ENCODE assay signal across 16 cellular contexts in the genomic region with DNA sequence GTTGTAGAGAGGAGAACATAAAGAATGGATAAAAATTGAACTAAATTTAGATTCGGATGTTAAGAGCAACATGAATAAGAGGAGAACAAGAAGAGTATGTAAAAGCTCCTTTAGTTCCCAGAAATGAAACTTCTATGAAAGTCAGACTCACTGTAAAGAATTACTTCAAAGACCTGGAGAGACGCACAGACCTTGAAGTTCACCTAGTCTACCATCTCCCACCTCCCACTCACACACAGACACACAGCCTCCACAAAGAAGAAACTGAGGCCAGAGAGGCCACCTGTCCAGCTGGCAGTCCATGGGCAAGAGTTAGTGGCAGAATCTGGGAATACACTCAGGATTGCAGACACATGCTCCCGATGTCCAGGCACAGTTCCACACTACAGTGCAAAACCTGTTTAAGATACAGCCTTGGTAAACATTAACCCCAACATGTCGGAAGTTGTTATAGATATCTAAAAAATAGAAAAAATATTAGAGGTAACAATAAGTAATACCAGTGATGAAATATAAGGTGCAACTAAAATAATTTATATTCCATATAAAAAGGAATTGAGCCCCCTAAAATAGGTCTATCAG.
DNase-seq lines count a peak whose midpoint lies in the region; ATAC-seq and TF ChIP-seq lines count a peak whose summit lies in the region.
"Had no signal": no experiment of that assay in that cellular context is flagged by ENCODE, and none has a peak within 500 bp of the region (broad histone marks: within the 10 kb centered on the region; RNA-seq: fewer than 3 reads in every experiment).

No MANE protein-coding gene starts in this region.

- H3K27me3 Mint-ChIP-seq in activated CD8-positive, alpha-beta T cell treated with anti-CD3 and anti-CD28 coated beads for 36 hours: no peaks in the 10 kb centered on the region
- no peaks in the 10 kb centered on the region for H3K27me3 Mint-ChIP-seq in activated CD8-positive, alpha-beta T cell treated with anti-CD3 and anti-CD28 coated beads, Interleukin-2, amount 10 ng/mL, durations not matched to agents 7 days and 5 days (ENCODE audit: low read depth)
- no peaks in the 10 kb centered on the region for H3K27me3 Mint-ChIP-seq in CD4-positive, alpha-beta T cell
- H3K27me3 Mint-ChIP-seq in T-cell (no peaks in the 10 kb centered on the region), nephron progenitor cell (ENCODE audit: low read depth, poor library complexity) (no peaks in the 10 kb centered on the region)
- H3K27me3 Mint-ChIP-seq in activated naive CD8-positive, alpha-beta T cell treated with anti-CD3 and anti-CD28 coated beads, Interleukin-2, amount 50 U/mL, for 24 hours: no peaks in the 10 kb centered on the region

- no peak for TF ChIP-seq CTCF in activated CD8-positive, alpha-beta T cell treated with anti-CD3 and anti-CD28 coated beads for 36 hours (IDR thresholded peaks at IDR 0.05)
- no peak for TF ChIP-seq CTCF in CD4-positive, alpha-beta T cell (IDR thresholded peaks at IDR 0.05)
- no peak for TF ChIP-seq CTCF in nephron progenitor cell (IDR thresholded peaks at IDR 0.05)

- no peak overlapping the region for H3K27ac ChIP-seq in CD4-positive, alpha-beta T cell (ENCODE audit: low read depth, low read length)

- intact Hi-C loops in activated CD8-positive, alpha-beta T cell treated with anti-CD3 and anti-CD28 coated beads for 36 hours (cut with micrococcal nuclease): loop anchor here (10.0 kb wide), 2 partner anchors 157 to 433 kb away; no protein-coding TSS in a partner anchor
- intact Hi-C loops in CD4-positive, alpha-beta T cell (cut with DNase I, micrococcal nuclease): loop anchor here in 1 of 2 experiments (5.0 to 10.0 kb wide), 2 partner anchors 165 to 287 kb away; partner anchors contain the start of gene INPP4B

- POLR2A ChIA-PET in activated CD8-positive, alpha-beta T cell treated with anti-CD3 and anti-CD28 coated beads for 36 hours (lab: Charles Lee): interaction anchor here (1.2 kb wide), 1 partner anchor 10 kb away, joined by 4 read pairs; no protein-coding TSS in a partner anchor
- POLR2A ChIA-PET in activated CD8-positive, alpha-beta T cell treated with anti-CD3 and anti-CD28 coated beads, Interleukin-2, amount 10 ng/mL, durations not matched to agents 7 days and 5 days (lab: Charles Lee): no interaction called here
- POLR2A ChIA-PET in CD4-positive, alpha-beta T cell (lab: Charles Lee): interaction anchor here (0.8 to 1.9 kb wide), 5 partner anchors 9 to 202 kb away, joined by 3 to 10 read pairs (median 4); no protein-coding TSS in a partner anchor
- POLR2A ChIA-PET in T-cell (lab: Charles Lee): interaction anchor here in 1 of 2 donors (0.6 to 0.8 kb wide), 3 partner anchors 10 to 254 kb away, joined by 4 to 9 read pairs (median 5); no protein-coding TSS in a partner anchor

- peaks cover 33% of the 10 kb centered on the region for H3K4me1 Mint-ChIP-seq in activated CD8-positive, alpha-beta T cell treated with anti-CD3 and anti-CD28 coated beads for 36 hours (ENCODE audit: low read depth)
- peaks cover 11% of the 10 kb centered on the region for H3K4me1 Mint-ChIP-seq in activated CD8-positive, alpha-beta T cell treated with anti-CD3 and anti-CD28 coated beads, Interleukin-2, amount 10 ng/mL, durations not matched to agents 7 days and 5 days (ENCODE audit: low read depth)
- H3K4me1 Mint-ChIP-seq in CD4-positive, alpha-beta T cell (ENCODE audit: low read depth): peaks cover 79% of the 10 kb centered on the region
- peaks cover 70 to 77% (median 71%) of the 10 kb centered on the region in 3 donors for H3K4me1 Mint-ChIP-seq in T-cell
- H3K4me1 Mint-ChIP-seq in activated naive CD8-positive, alpha-beta T cell treated with anti-CD3 and anti-CD28 coated beads, Interleukin-2, amount 50 U/mL, for 24 hours: peaks cover 19% of the 10 kb centered on the region
- peaks cover 58% of the 10 kb centered on the region for H3K4me1 Mint-ChIP-seq in nephron progenitor cell
- H3K4me1 Mint-ChIP-seq: IgD-negative memory B cell had no signal

- no peak for DNase-seq in activated CD8-positive, alpha-beta T cell treated with anti-CD3 and anti-CD28 coated beads for 36 hours
- no peak for DNase-seq in activated CD8-positive, alpha-beta T cell treated with anti-CD3 and anti-CD28 coated beads, Interleukin-2, amount 10 ng/mL, durations not matched to agents 7 days and 5 days
- no peak for DNase-seq in CD4-positive, alpha-beta T cell
- no peak for DNase-seq in T-cell
- no peak for DNase-seq in activated naive CD8-positive, alpha-beta T cell treated with anti-CD3 and anti-CD28 coated beads, Interleukin-2, amount 50 U/mL, for 24 hours
- DNase-seq in nephron progenitor cell: no peak
- DNase-seq in NCI-H446 (lab: John Stamatoyannopoulos, UW): no peak
- DNase-seq: AML-193, GOT3, NCI-H1417 treated with DMSO at 0.1 percent for 48 hours, NCI-H2029, NCI-H2171 treated with DMSO at 0.1 percent for 48 hours, NCI-H510A, NCI-H82, Peyer's patch had no signal

- CTCF ChIA-PET in activated CD8-positive, alpha-beta T cell treated with anti-CD3 and anti-CD28 coated beads for 36 hours (lab: Charles Lee): interaction anchor here (1.5 kb wide), 1 partner anchor 9 kb away, joined by 6 read pairs; no protein-coding TSS in a partner anchor
- CTCF ChIA-PET in activated CD8-positive, alpha-beta T cell treated with anti-CD3 and anti-CD28 coated beads, Interleukin-2, amount 10 ng/mL, durations not matched to agents 7 days and 5 days (lab: Charles Lee): interaction anchor here (1.2 kb wide), 1 partner anchor 206 kb away, joined by 3 read pairs; no protein-coding TSS in a partner anchor
- CTCF ChIA-PET in CD4-positive, alpha-beta T cell (lab: Charles Lee): interaction anchor here (1.6 kb wide), 1 partner anchor 11 kb away, joined by 7 read pairs; no protein-coding TSS in a partner anchor
- CTCF ChIA-PET in T-cell (lab: Charles Lee): interaction anchor here in 1 of 2 donors (0.6 to 1.1 kb wide), 2 partner anchors 24 to 428 kb away, joined by 3 to 4 read pairs; no protein-coding TSS in a partner anchor

- H3K27ac Mint-ChIP-seq in activated CD8-positive, alpha-beta T cell treated with anti-CD3 and anti-CD28 coated beads for 36 hours: peak overlapping the region; percentile 2
- no peak overlapping the region for H3K27ac Mint-ChIP-seq in activated CD8-positive, alpha-beta T cell treated with anti-CD3 and anti-CD28 coated beads, Interleukin-2, amount 10 ng/mL, durations not matched to agents 7 days and 5 days
- peak overlapping the region; percentile 5 for H3K27ac Mint-ChIP-seq in CD4-positive, alpha-beta T cell
- peak overlapping the region; percentile 92 for H3K27ac Mint-ChIP-seq in T-cell
- H3K27ac Mint-ChIP-seq in activated naive CD8-positive, alpha-beta T cell treated with anti-CD3 and anti-CD28 coated beads, Interleukin-2, amount 50 U/mL, for 24 hours: peak overlapping the region; percentile 20
- no peak overlapping the region for H3K27ac Mint-ChIP-seq in nephron progenitor cell
- H3K27ac Mint-ChIP-seq: IgD-negative memory B cell had no signal

- no peak for ATAC-seq in activated CD8-positive, alpha-beta T cell treated with anti-CD3 and anti-CD28 coated beads for 36 hours
- no peak for ATAC-seq in activated CD8-positive, alpha-beta T cell treated with anti-CD3 and anti-CD28 coated beads, Interleukin-2, amount 10 ng/mL, durations not matched to agents 7 days and 5 days
- ATAC-seq in CD4-positive, alpha-beta T cell (ENCODE audit: poor library complexity): no peak
- ATAC-seq in T-cell (replicated peaks in 1 of 4): peak; percentile 51 to 63 (median 56)
- no peak for ATAC-seq in activated naive CD8-positive, alpha-beta T cell treated with anti-CD3 and anti-CD28 coated beads, Interleukin-2, amount 50 U/mL, for 24 hours

- no peak overlapping the region for H3K4me3 Mint-ChIP-seq in activated CD8-positive, alpha-beta T cell treated with anti-CD3 and anti-CD28 coated beads for 36 hours
- no peak overlapping the region for H3K4me3 Mint-ChIP-seq in activated CD8-positive, alpha-beta T cell treated with anti-CD3 and anti-CD28 coated beads, Interleukin-2, amount 10 ng/mL, durations not matched to agents 7 days and 5 days
- H3K4me3 Mint-ChIP-seq in CD4-positive, alpha-beta T cell: peak overlapping the region; percentile 17
- H3K4me3 Mint-ChIP-seq in T-cell (peak overlapping the region; percentile 64 to 65 (median 64)), nephron progenitor cell (no peak overlapping the region)
- H3K4me3 Mint-ChIP-seq in activated naive CD8-positive, alpha-beta T cell treated with anti-CD3 and anti-CD28 coated beads, Interleukin-2, amount 50 U/mL, for 24 hours: no peak overlapping the region
- H3K4me3 Mint-ChIP-seq: IgD-negative memory B cell had no signal

- no peaks in the 10 kb centered on the region for H3K9me3 ChIP-seq in CD4-positive, alpha-beta T cell (ENCODE audit: control insufficient read depth, low read length)
- H3K9me3 ChIP-seq: Peyer's patch had no signal

- no peaks in the 10 kb centered on the region for H3K27me3 ChIP-seq in CD4-positive, alpha-beta T cell (ENCODE audit: control insufficient read depth, insufficient read depth, low read length)
- H3K27me3 ChIP-seq: Peyer's patch had no signal

- H3K9me3 Mint-ChIP-seq in activated CD8-positive, alpha-beta T cell treated with anti-CD3 and anti-CD28 coated beads for 36 hours: no peaks in the 10 kb centered on the region
- H3K9me3 Mint-ChIP-seq in activated CD8-positive, alpha-beta T cell treated with anti-CD3 and anti-CD28 coated beads, Interleukin-2, amount 10 ng/mL, durations not matched to agents 7 days and 5 days (ENCODE audit: insufficient read depth): no peaks in the 10 kb centered on the region
- H3K9me3 Mint-ChIP-seq in CD4-positive, alpha-beta T cell: no peaks in the 10 kb centered on the region
- H3K9me3 Mint-ChIP-seq in T-cell (no peaks in the 10 kb centered on the region), nephron progenitor cell (no peaks in the 10 kb centered on the region)
- H3K9me3 Mint-ChIP-seq in activated naive CD8-positive, alpha-beta T cell treated with anti-CD3 and anti-CD28 coated beads, Interleukin-2, amount 50 U/mL, for 24 hours: no peaks in the 10 kb centered on the region

- no peaks in the 10 kb centered on the region for H3K36me3 Mint-ChIP-seq in activated CD8-positive, alpha-beta T cell treated with anti-CD3 and anti-CD28 coated beads for 36 hours (ENCODE audit: low read depth)
- no peaks in the 10 kb centered on the region for H3K36me3 Mint-ChIP-seq in activated CD8-positive, alpha-beta T cell treated with anti-CD3 and anti-CD28 coated beads, Interleukin-2, amount 10 ng/mL, durations not matched to agents 7 days and 5 days (ENCODE audit: low read depth)
- H3K36me3 Mint-ChIP-seq in CD4-positive, alpha-beta T cell (ENCODE audit: low read depth): no peaks in the 10 kb centered on the region
- peaks cover 5% of the 10 kb centered on the region for H3K36me3 Mint-ChIP-seq in T-cell
- H3K36me3 Mint-ChIP-seq in activated naive CD8-positive, alpha-beta T cell treated with anti-CD3 and anti-CD28 coated beads, Interleukin-2, amount 50 U/mL, for 24 hours (ENCODE audit: low read depth): no peaks in the 10 kb centered on the region
- peaks cover 3% of the 10 kb centered on the region for H3K36me3 Mint-ChIP-seq in nephron progenitor cell (ENCODE audit: low read depth)
- H3K36me3 Mint-ChIP-seq: IgD-negative memory B cell had no signal

Comparison
In these comparisons a context has a peak if more than half of its experiments do, and no peak if none do; other contexts are left out.
1. H3K27ac Mint-ChIP-seq: peak in activated CD8-positive, alpha-beta T cell treated with anti-CD3 and anti-CD28 coated beads for 36 hours (single experiment), CD4-positive, alpha-beta T cell (single experiment), T-cell (2 of 2) and activated naive CD8-positive, alpha-beta T cell treated with anti-CD3 and anti-CD28 coated beads, Interleukin-2, amount 50 U/mL, for 24 hours (single experiment); none in activated CD8-positive, alpha-beta T cell treated with anti-CD3 and anti-CD28 coated beads, Interleukin-2, amount 10 ng/mL, durations not matched to agents 7 days and 5 days (single experiment) and nephron progenitor cell (single experiment).
2. ATAC-seq: peak in T-cell (4 of 4); none in activated CD8-positive, alpha-beta T cell treated with anti-CD3 and anti-CD28 coated beads for 36 hours (single experiment), activated CD8-positive, alpha-beta T cell treated with anti-CD3 and anti-CD28 coated beads, Interleukin-2, amount 10 ng/mL, durations not matched to agents 7 days and 5 days (single experiment), CD4-positive, alpha-beta T cell (single experiment) and activated naive CD8-positive, alpha-beta T cell treated with anti-CD3 and anti-CD28 coated beads, Interleukin-2, amount 50 U/mL, for 24 hours (single experiment).
3. H3K4me3 Mint-ChIP-seq: peak in CD4-positive, alpha-beta T cell (single experiment) and T-cell (3 of 3); none in activated CD8-positive, alpha-beta T cell treated with anti-CD3 and anti-CD28 coated beads for 36 hours (single experiment), activated CD8-positive, alpha-beta T cell treated with anti-CD3 and anti-CD28 coated beads, Interleukin-2, amount 10 ng/mL, durations not matched to agents 7 days and 5 days (single experiment), activated naive CD8-positive, alpha-beta T cell treated with anti-CD3 and anti-CD28 coated beads, Interleukin-2, amount 50 U/mL, for 24 hours (single experiment) and nephron progenitor cell (single experiment).